12 cellular contexts compared by ENCODE assay signal in genomic region chr5:172411423-172412111, GRCh38. TPM values are rescaled to one million over a fixed set of nuclear protein-coding genes. Genes with fewer than 3 reads are reported as not detected.
DNase-seq lines count a peak whose midpoint lies in the region; ATAC-seq and TF ChIP-seq lines count a peak whose summit lies in the region.
"Had no signal": no experiment of that assay in that cellular context is flagged by ENCODE, and none has a peak within 500 bp of the region (broad histone marks: within the 10 kb centered on the region; RNA-seq: fewer than 3 reads in every experiment).

No MANE protein-coding gene starts in this region.

- peaks cover 0 to 1% of the 10 kb centered on the region in 2 donors for H3K36me3 Mint-ChIP-seq in activated T-cell treated with anti-CD3 and anti-CD28 coated beads, Interleukin-2, amount 50 U/mL, for 72 hours (ENCODE audit: insufficient read depth in 2 of 2)
- H3K36me3 Mint-ChIP-seq: naive B cell had no signal

- peak; percentile 91 to 92 for ATAC-seq in activated T-cell treated with anti-CD3 and anti-CD28 coated beads, Interleukin-2, amount 50 U/mL, for 72 hours (replicated peaks in 1 of 2)
- no peak for ATAC-seq in HG02884 (IDR thresholded peaks at IDR 0.05; ENCODE audit: unreplicated experiment)
- no peak for ATAC-seq in GM18520 (IDR thresholded peaks at IDR 0.05; ENCODE audit: unreplicated experiment)

- H3K27me3 Mint-ChIP-seq in activated T-cell treated with anti-CD3 and anti-CD28 coated beads, Interleukin-2, amount 50 U/mL, for 72 hours (ENCODE audit: low read depth): peaks cover 39% of the 10 kb centered on the region

- peak overlapping the region in 1 of 2 donors; percentile 20 for H3K4me3 Mint-ChIP-seq in activated T-cell treated with anti-CD3 and anti-CD28 coated beads, Interleukin-2, amount 50 U/mL, for 72 hours
- H3K4me3 Mint-ChIP-seq: naive B cell had no signal

- H3K4me1 ChIP-seq in left ventricle myocardium inferior: peaks cover 50% of the 10 kb centered on the region

- H3K27ac ChIP-seq in left ventricle myocardium inferior (replicated peaks): peak overlapping the region; percentile 78

- H3K9me3 ChIP-seq in left ventricle myocardium inferior (replicated peaks): no peaks in the 10 kb centered on the region

- DNase-seq in M059J (ENCODE audit: low read depth) (peak; percentile 71), left ventricle myocardium inferior (peak; percentile 42), NCI-H510A (lab: John Stamatoyannopoulos, UW) (no peak), epidermal melanocyte (ENCODE audit: insufficient read length, low spot score) (no peak)
- DNase-seq in activated T-cell treated with anti-CD3 and anti-CD28 coated beads, Interleukin-2, amount 50 U/mL, for 72 hours: peak; percentile 61 to 66
- DNase-seq in stimulated activated CD8-positive, alpha-beta memory T cell treated with anti-CD3 and anti-CD28 coated beads, Interleukin-2, amount 100 ng/mL, for 48 hours (ENCODE audit: low read depth in 2 of 2): peak; percentile 32 to 39
- DNase-seq: effector CD8-positive, alpha-beta T cell; naive B cell; NCI-H1048; T-helper 9 cell had no signal

- H3K9me3 Mint-ChIP-seq in activated T-cell treated with anti-CD3 and anti-CD28 coated beads, Interleukin-2, amount 50 U/mL, for 72 hours: no peaks in the 10 kb centered on the region

- no peak overlapping the region for H3K27ac Mint-ChIP-seq in activated T-cell treated with anti-CD3 and anti-CD28 coated beads, Interleukin-2, amount 50 U/mL, for 72 hours

- intact Hi-C loops in left ventricle myocardium inferior (cut with micrococcal nuclease): no loop called here

- TF ChIP-seq CTCF in left ventricle myocardium inferior (IDR thresholded peaks at IDR 0.05; ENCODE audit: borderline replicate concordance): no peak

- H3K36me3 ChIP-seq in left ventricle myocardium inferior: no peaks in the 10 kb centered on the region

- H3K4me1 Mint-ChIP-seq in activated T-cell treated with anti-CD3 and anti-CD28 coated beads, Interleukin-2, amount 50 U/mL, for 72 hours (ENCODE audit: low read depth): peaks cover 35% of the 10 kb centered on the region
- H3K4me1 Mint-ChIP-seq: naive B cell had no signal

- H3K27me3 ChIP-seq in left ventricle myocardium inferior (ENCODE audit: low read depth): no peaks in the 10 kb centered on the region

- no peak overlapping the region for H3K4me3 ChIP-seq in left ventricle myocardium inferior

RNA-seq across cellular contexts. Expression of gene SH3PXD2B, which starts 42.8 kb away (rescaled TPM):
- total RNA-seq in M059J (2014; rRNA removed; shearing (Covaris generic)): 8.5 and 15.7 TPM in 2 replicates
- 1 to 10 TPM in 1 of 2 donors, under 1 TPM in 1; 0.49 to 1.3 TPM for total RNA-seq in activated T-cell treated with anti-CD3 and anti-CD28 coated beads, Interleukin-2, amount 50 U/mL, for 72 hours
- 5.2 TPM for total RNA-seq in left ventricle myocardium inferior

Comparison
In these comparisons a context has a peak if more than half of its experiments do, and no peak if none do; other contexts are left out.
1. DNase-seq: peak in M059J (single experiment), activated T-cell treated with anti-CD3 and anti-CD28 coated beads, Interleukin-2, amount 50 U/mL, for 72 hours (2 of 2), left ventricle myocardium inferior (single experiment) and stimulated activated CD8-positive, alpha-beta memory T cell treated with anti-CD3 and anti-CD28 coated beads, Interleukin-2, amount 100 ng/mL, for 48 hours (2 of 2); none in NCI-H510A (single experiment) and epidermal melanocyte (single experiment).
2. ATAC-seq: peak in activated T-cell treated with anti-CD3 and anti-CD28 coated beads, Interleukin-2, amount 50 U/mL, for 72 hours (2 of 2); none in HG02884 (single experiment) and GM18520 (single experiment).